Comparison of ENCODE assay signal across 32 cellular contexts in genomic region chr1:117634631-117635030, GRCh38.
"Had no signal": no experiment of that assay in that cellular context is flagged by ENCODE, and none has a peak within 500 bp of the region (broad histone marks: within the 10 kb centered on the region; RNA-seq: fewer than 3 reads in every experiment).

No MANE protein-coding gene starts in this region.

- ATAC-seq: activated CD4-positive, CD25-positive, alpha-beta regulatory T cell treated with anti-CD3 and anti-CD28 coated beads, Interleukin-2, amount 50 U/mL, for 24 hours; activated CD8-positive, alpha-beta memory T cell treated with anti-CD3 and anti-CD28 coated beads, Interleukin-2, amount 10 ng/mL, durations not matched to agents 7 days and 5 days; activated CD8-positive, alpha-beta T cell treated with anti-CD3 and anti-CD28 coated beads for 36 hours; activated naive CD4-positive, alpha-beta T cell treated with anti-CD3 and anti-CD28 coated beads, Interleukin-2, amount 50 U/mL, for 72 hours; activated T-cell treated with anti-CD3 and anti-CD28 coated beads, Interleukin-2, amount 50 U/mL, for 72 hours; body of pancreas; effector memory CD8-positive, alpha-beta T cell; gastrocnemius medialis; left colon; naive thymus-derived CD8-positive, alpha-beta T cell; pancreas; psoas muscle had no signal

- H3K4me3 ChIP-seq: adrenal gland, body of pancreas, colonic mucosa, gastrocnemius medialis, hepatocyte, pancreas, psoas muscle, smooth muscle cell, tibial nerve had no signal

- H3K27ac ChIP-seq: adrenal gland, colonic mucosa, hepatocyte, pancreas, psoas muscle, tibial nerve, WERI-Rb-1 had no signal

- H3K36me3 ChIP-seq: adrenal gland, colonic mucosa, gastrocnemius medialis, pancreas, tibial nerve, WERI-Rb-1 had no signal

- H2AFZ ChIP-seq: hepatocyte had no signal

- H3K4me1 ChIP-seq: adrenal gland, colonic mucosa, tibial nerve had no signal

- H3K4me2 ChIP-seq: hepatocyte, smooth muscle cell had no signal

- DNase-seq: activated CD4-positive, alpha-beta T cell treated with anti-CD3 and anti-CD28 coated beads for 48 hours; activated CD8-positive, alpha-beta memory T cell treated with anti-CD3 and anti-CD28 coated beads, Interleukin-2, amount 10 ng/mL, durations not matched to agents 7 days and 5 days; activated CD8-positive, alpha-beta T cell treated with anti-CD3 and anti-CD28 coated beads for 36 hours; activated naive CD4-positive, alpha-beta T cell; activated T-cell treated with anti-CD3 and anti-CD28 coated beads for 4 hours; activated T-cell treated with anti-CD3 and anti-CD28 coated beads, Interleukin-2, amount 50 U/mL, for 72 hours; aorta; body of pancreas; cerebellar nuclear complex; colonic mucosa; effector memory CD8-positive, alpha-beta T cell; erythroblast; gastrocnemius medialis; kidney; left colon; midbrain; naive thymus-derived CD8-positive, alpha-beta T cell; nucleus accumbens; pancreas; psoas muscle; stimulated activated CD4-positive, alpha-beta T cell treated with anti-CD3 and anti-CD28 coated beads, Interleukin-15, amount 100 ng/mL, for 24 hours; stimulated activated CD4-positive, alpha-beta T cell treated with anti-CD3 and anti-CD28 coated beads, Interleukin-2, amount 100 ng/mL, for 24 hours; stimulated activated naive CD4-positive, alpha-beta T cell; SW 1271; T1000; WERI-Rb-1 had no signal

- H3K79me2 ChIP-seq: hepatocyte had no signal

- H3K9me3 ChIP-seq: adrenal gland, body of pancreas, colonic mucosa, gastrocnemius medialis, pancreas, psoas muscle, tibial nerve had no signal
